8 cellular contexts compared by ENCODE assay signal in the genomic region with DNA sequence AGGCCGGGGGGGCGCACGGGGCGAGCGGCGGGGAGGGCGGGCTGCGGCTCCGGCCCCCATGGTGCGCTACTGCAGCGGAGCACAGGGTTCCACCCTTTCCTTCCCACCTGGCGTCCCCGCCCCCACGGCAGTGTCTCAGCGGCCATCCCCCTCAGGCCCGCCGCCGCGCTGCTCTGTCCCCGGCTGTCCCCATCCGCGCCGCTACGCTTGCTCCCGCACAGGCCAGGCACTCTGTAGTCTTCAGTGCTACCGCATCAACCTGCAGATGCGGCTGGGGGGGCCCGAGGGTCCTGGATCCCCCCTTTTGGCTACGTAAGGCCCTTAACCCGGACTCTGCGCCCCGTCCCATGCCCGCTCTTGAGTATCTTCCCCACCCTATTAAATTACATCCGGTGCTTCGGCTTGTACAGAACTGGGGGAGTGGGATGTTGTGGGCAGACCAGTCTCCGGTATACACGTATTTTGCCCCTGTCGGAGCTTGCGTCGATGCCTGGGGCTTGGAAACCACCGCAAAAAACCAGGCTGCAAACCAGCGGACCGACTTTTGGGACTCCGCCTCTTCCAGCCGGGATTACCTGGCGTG. TPM values are rescaled to one million over a fixed set of nuclear protein-coding genes. Genes with fewer than 3 reads are reported as not detected.
DNase-seq lines count a peak whose midpoint lies in the region; ATAC-seq, FAIRE-seq and TF ChIP-seq lines count a peak whose summit lies in the region.

No MANE protein-coding gene starts in this region.

- CTCF ChIA-PET in OCI-LY7 (lab: Charles Lee; ENCODE audit: unreplicated experiment), result interaction anchor here (0.8 to 1.0 kb wide), 2 partner anchors 15 to 21 kb away, joined by 5 to 6 read pairs; no protein-coding TSS in a partner anchor

- peaks cover 4% of the 10 kb centered on the region for H3K36me3 Mint-ChIP-seq in type B pancreatic cell

- TF ChIP-seq CTCF in OCI-LY7 (conservative IDR thresholded peaks at IDR 0.05; ENCODE audit: low read length) (no peak), foreskin fibroblast (IDR thresholded peaks at IDR 0.05; ENCODE audit: low read depth, low read length) (no peak), pancreas (IDR thresholded peaks at IDR 0.05) (no peak), type B pancreatic cell (conservative IDR thresholded peaks at IDR 0.05) (no peak)

- peak overlapping the region; percentile 95 for H3K4me3 Mint-ChIP-seq in type B pancreatic cell

- POLR2A ChIA-PET in OCI-LY7 (lab: Charles Lee), result interaction anchor here (0.6 to 3.1 kb wide), 16 partner anchors 9 to 1074 kb away, joined by 3 to 25 read pairs (median 4); a partner anchor contains a TSS

- H2AFZ ChIP-seq in ACC112 (ENCODE audit: low read length, unreplicated experiment) (peak overlapping the region; percentile 84), OCI-LY7 (ENCODE audit: low read length) (peak overlapping the region; percentile 77)

- no peaks in the 10 kb centered on the region for H3K9me3 Mint-ChIP-seq in type B pancreatic cell

- H3K36me3 ChIP-seq in ACC112 (ENCODE audit: insufficient read depth, low read length) (no peaks in the 10 kb centered on the region), OCI-LY7 (ENCODE audit: insufficient read depth, low read length) (peaks cover 28% of the 10 kb centered on the region), pancreas (peaks cover 0 to 5% (median 0%) of the 10 kb centered on the region in 3 donors)

- H3K9me2 ChIP-seq in OCI-LY7 (ENCODE audit: insufficient read depth, low read length), result no peaks in the 10 kb centered on the region

- intact Hi-C loops in OCI-LY7 (cut with micrococcal nuclease; ENCODE audit: unreplicated experiment), result loop anchor here (1.0 kb wide), 2 partner anchors 26 to 72 kb away; a partner anchor contains a TSS
- intact Hi-C loops in pancreas (cut with DNase I), result no loop called here

- WGBS in pancreas, 2 donors, result 0% methylated on average over 33 to 46 of the region's 46 CpGs

- peak overlapping the region; percentile 83 for H3K27ac ChIP-seq in ACC112 (ENCODE audit: low read depth, low read length)
- H3K27ac ChIP-seq in OCI-LY7 (ENCODE audit: low read depth, low read length, poor library complexity, severe bottlenecking), result peak overlapping the region; percentile 92
- H3K27ac ChIP-seq in pancreas, result peak overlapping the region; percentile 86 to 99 (median 95)

- H3K4me2 ChIP-seq in OCI-LY7 (ENCODE audit: low read length), result peak overlapping the region; percentile 83

- H4K20me1 ChIP-seq in OCI-LY7 (ENCODE audit: insufficient read depth, low read length), result no peaks in the 10 kb centered on the region

- peaks cover 7% of the 10 kb centered on the region for H3K27me3 Mint-ChIP-seq in type B pancreatic cell

- H3K9me3 ChIP-seq in OCI-LY7 (ENCODE audit: low read length), result no peaks in the 10 kb centered on the region
- no peaks in the 10 kb centered on the region for H3K9me3 ChIP-seq in pancreas

- H3K79me2 ChIP-seq in ACC112 (ENCODE audit: control insufficient read depth, insufficient read depth, low read length, unreplicated experiment), result peaks cover 17% of the 10 kb centered on the region
- H3K79me2 ChIP-seq in OCI-LY7 (ENCODE audit: insufficient read depth, low read depth, low read length), result peaks cover 22% of the 10 kb centered on the region

- FAIRE-seq in pancreas (lab: Jason Lieb, UNC), result no peak

- ATAC-seq in GM18909 (IDR thresholded peaks at IDR 0.05; ENCODE audit: poor library complexity, unreplicated experiment) (peak; percentile 34), HG03159 (IDR thresholded peaks at IDR 0.05; ENCODE audit: unreplicated experiment) (peak; percentile 32), pancreas (peak; percentile 29 to 60 (median 54))

- H3K4me3 ChIP-seq in ACC112 (ENCODE audit: low read depth, low read length) (peak overlapping the region; percentile 91), OCI-LY7 (ENCODE audit: low read depth, low read length, poor library complexity, severe bottlenecking) (peak overlapping the region; percentile 98), foreskin fibroblast (ENCODE audit: low read depth in 1 of 2, low read length in 2 of 2) (peak overlapping the region; percentile 60 to 85), pancreas (peak overlapping the region; percentile 36 to 63 (median 58))

- H3K27ac Mint-ChIP-seq in type B pancreatic cell, result peak overlapping the region; percentile 93

- no TSS peak for BruUV-seq in OCI-LY7 (replicated peaks; lab: Mats Ljungman, UMichigan)

- H3K27me3 ChIP-seq in ACC112 (ENCODE audit: insufficient read depth, low read length) (no peaks in the 10 kb centered on the region), pancreas (no peaks in the 10 kb centered on the region)

- DNase-seq in OCI-LY7 (ENCODE audit: low spot score), result peak; percentile 90
- peak; percentile 61 to 71 for DNase-seq in activated T-helper 1 cell treated with anti-CD3 and anti-CD28 coated beads, Interleukin-2, amount 50 U/mL, for 16 hours (ENCODE audit: low read depth in 1 of 2, low spot score in 1 of 2)
- DNase-seq in foreskin fibroblast, result peak in 1 of 2 donors; percentile 63
- peak; percentile 66 to 86 (median 79) for DNase-seq in pancreas
- DNase-seq in type B pancreatic cell (ENCODE audit: extremely low spot score, unreplicated experiment), result peak; percentile 83

- H3K4me1 ChIP-seq in ACC112 (ENCODE audit: control insufficient read depth, insufficient read depth, low read length, unreplicated experiment), result peaks cover 20% of the 10 kb centered on the region
- H3K4me1 ChIP-seq in OCI-LY7 (ENCODE audit: insufficient read depth, low read length, poor library complexity, severe bottlenecking), result peaks cover 36% of the 10 kb centered on the region
- peaks cover 14 to 24% (median 16%) of the 10 kb centered on the region in 3 donors for H3K4me1 ChIP-seq in pancreas

- peaks cover 31% of the 10 kb centered on the region for H3K4me1 Mint-ChIP-seq in type B pancreatic cell (ENCODE audit: unreplicated experiment)

RNA-seq across cellular contexts. Expression of a gene that starts 0.6 kb away (rescaled TPM):
- total RNA-seq in OCI-LY7 (2014; rRNA removed; shearing (Covaris generic)), result 70.7 and 70.8 TPM in 2 replicates
- total RNA-seq in OCI-LY7 (2022), result 68.8 and 83.8 TPM in 2 replicates
- total RNA-seq in pancreas, result 10 to 100 TPM; 29.1 to 50.4 (median 37.4) TPM
- 100 to 1,000 TPM in 1 of 2 donors, 10 to 100 TPM in 1; 85.8 to 149 TPM for polyA plus RNA-seq in pancreas
- total RNA-seq in type B pancreatic cell (ENCODE audit: low replicate concordance), result 76.7 and 121 TPM in 2 replicates

RNA-seq across cellular contexts. Expression of a gene that starts 2.8 kb away (rescaled TPM):
- 29.2 and 38.7 TPM in 2 replicates for total RNA-seq in OCI-LY7 (2014; rRNA removed; shearing (Covaris generic))
- total RNA-seq in OCI-LY7 (2022) (43.1 and 44.5 TPM in 2 replicates), pancreas (10 to 100 TPM; 17.1 to 38.8 (median 28.3) TPM), type B pancreatic cell (ENCODE audit: low replicate concordance) (30.2 and 40.5 TPM in 2 replicates)
- polyA plus RNA-seq in pancreas, result 10 to 100 TPM; 51.8 to 68.7 TPM

RNA-seq across cellular contexts. Expression of a gene that starts 7.5 kb away (rescaled TPM):
- 46.9 and 51.3 TPM in 2 replicates for total RNA-seq in OCI-LY7 (2014; rRNA removed; shearing (Covaris generic))
- total RNA-seq in OCI-LY7 (2022), result 50.1 and 52.7 TPM in 2 replicates
- total RNA-seq in pancreas, result 10 to 100 TPM; 27.7 to 49.5 (median 36.6) TPM
- polyA plus RNA-seq in pancreas, result 10 to 100 TPM; 47.1 to 59.9 TPM
- total RNA-seq in type B pancreatic cell (ENCODE audit: low replicate concordance), result 60.9 and 73.1 TPM in 2 replicates

RNA-seq across cellular contexts. Expression of a gene that starts 14.8 kb away (rescaled TPM):
- total RNA-seq in OCI-LY7 (2014; rRNA removed; shearing (Covaris generic)), result 46.1 and 85.7 TPM in 2 replicates
- 90.0 and 102 TPM in 2 replicates for total RNA-seq in OCI-LY7 (2022)
- 10 to 100 TPM; 37.6 to 60.0 (median 39.4) TPM for total RNA-seq in pancreas
- polyA plus RNA-seq in pancreas, result 10 to 100 TPM; 52.3 to 54.6 TPM
- total RNA-seq in type B pancreatic cell (ENCODE audit: low replicate concordance), result 74.2 and 76.1 TPM in 2 replicates

RNA-seq across cellular contexts. Expression of a gene that starts 15.9 kb away (rescaled TPM):
- 1.3 and 2.3 TPM in 2 replicates for total RNA-seq in OCI-LY7 (2014; rRNA removed; shearing (Covaris generic))
- 5.4 and 7.7 TPM in 2 replicates for total RNA-seq in OCI-LY7 (2022)
- 10 to 100 TPM; 20.7 to 45.5 (median 29.7) TPM for total RNA-seq in pancreas
- 10 to 100 TPM; 63.4 to 63.7 TPM for polyA plus RNA-seq in pancreas
- 72.1 and 88.3 TPM in 2 replicates for total RNA-seq in type B pancreatic cell (ENCODE audit: low replicate concordance)
